In the genomic region with DNA sequence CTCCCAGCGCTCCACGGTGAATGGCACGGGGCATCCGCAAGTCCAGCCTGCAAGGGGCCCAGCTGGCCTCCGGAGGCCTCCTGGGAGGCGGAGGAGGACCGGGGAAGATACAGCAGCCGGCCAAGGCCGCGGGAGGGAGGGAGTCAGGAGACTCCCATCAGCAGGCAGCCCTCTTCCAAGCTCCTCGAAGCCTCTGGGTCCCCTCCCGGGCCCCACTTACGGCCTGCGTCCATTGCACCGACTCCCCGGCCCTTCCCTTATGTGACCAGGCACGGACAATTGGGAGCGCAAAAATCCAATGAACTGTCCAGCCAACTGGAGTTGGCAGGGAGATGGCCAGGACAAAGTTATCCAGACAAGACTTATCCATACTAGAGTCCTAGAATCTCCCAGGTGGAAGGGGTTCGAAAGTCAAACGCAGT, we compare ENCODE assay signal across 1 cellular context.
TF ChIP-seq lines count a peak whose summit lies in the region.

No MANE protein-coding gene starts in this region.

TF ChIP-seq in K562, 482 proteins besides CTCF, POLR2A, EP300 and RAD21 (continued from another document and continues in another):
- no peak for TF ChIP-seq RUNX1 (IDR thresholded peaks at IDR 0.05; ENCODE audit: low read depth)
- TF ChIP-seq HNRNPLL (IDR thresholded peaks at IDR 0.05; ENCODE audit: low read depth, low read length, poor library complexity, severe bottlenecking) = peak; percentile 10
- TF ChIP-seq RBM39 (optimal IDR thresholded peaks at IDR 0.05; ENCODE audit: low read depth, low read length) = no peak
- no peak for TF ChIP-seq NR2F6 (CRISPR knock-in tag; IDR thresholded peaks at IDR 0.05)
- TF ChIP-seq, protein P1, sequence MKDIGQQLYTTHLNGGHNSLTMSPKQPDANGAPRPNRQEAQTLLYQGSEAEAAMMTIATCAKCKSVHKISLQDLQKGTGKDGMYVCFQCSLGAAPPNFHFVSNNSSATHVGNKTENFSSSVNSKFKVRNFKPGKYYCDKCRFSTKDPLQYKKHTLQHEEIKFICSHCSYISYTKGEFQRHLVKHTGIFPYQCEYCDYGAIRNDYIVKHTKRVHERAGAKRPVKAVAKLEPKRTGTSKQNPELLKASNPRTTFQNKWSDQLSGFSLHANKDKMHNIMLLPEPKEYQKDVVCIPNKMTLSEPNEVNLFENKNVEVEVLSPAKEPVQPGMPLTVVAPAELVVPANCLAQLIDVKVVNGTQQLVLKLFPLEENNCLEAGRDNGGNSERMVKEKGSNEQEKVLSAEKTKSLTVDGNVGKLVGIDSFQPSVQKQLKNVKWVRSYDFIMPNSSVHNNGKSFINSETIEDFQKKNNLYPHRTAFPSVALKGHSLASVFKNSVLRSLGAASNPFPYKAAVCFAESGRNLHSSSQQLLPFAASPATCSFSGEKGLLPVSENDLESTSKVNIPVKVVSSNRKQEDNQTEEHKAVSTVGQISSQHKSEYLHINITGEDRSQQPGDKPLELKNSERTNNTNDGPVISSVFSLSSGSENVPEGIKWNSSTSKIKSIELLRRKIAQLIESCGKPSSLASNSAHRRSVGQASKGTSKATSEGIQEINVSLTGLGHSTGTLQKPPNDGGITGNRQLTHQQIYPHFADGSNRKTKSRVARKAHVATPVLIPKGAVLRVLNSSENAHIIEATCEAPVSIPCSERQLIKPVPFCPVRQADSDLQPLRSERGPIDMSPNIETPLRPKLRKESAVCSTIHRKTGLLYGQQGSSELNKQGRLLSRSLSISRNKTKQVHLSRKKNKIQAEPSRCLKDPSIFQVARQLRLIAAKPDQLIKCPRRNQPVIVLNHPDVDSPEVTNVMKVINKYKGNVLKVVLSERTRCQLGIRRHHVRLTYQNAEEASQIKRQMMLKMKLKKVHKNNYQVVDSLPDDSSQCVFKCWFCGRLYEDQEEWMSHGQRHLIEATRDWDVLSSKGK (CRISPR knock-in tag; IDR thresholded peaks at IDR 0.05) = no peak
- TF ChIP-seq NFE2L1 (tag; IDR thresholded peaks at IDR 0.05; ENCODE audit: borderline replicate concordance, low read depth) = no peak
- TF ChIP-seq, protein P2, sequence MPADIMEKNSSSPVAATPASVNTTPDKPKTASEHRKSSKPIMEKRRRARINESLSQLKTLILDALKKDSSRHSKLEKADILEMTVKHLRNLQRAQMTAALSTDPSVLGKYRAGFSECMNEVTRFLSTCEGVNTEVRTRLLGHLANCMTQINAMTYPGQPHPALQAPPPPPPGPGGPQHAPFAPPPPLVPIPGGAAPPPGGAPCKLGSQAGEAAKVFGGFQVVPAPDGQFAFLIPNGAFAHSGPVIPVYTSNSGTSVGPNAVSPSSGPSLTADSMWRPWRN (IDR thresholded peaks at IDR 0.05; ENCODE audit: low read depth) = no peak
- TF ChIP-seq ZNF395 (CRISPR knock-in tag; IDR thresholded peaks at IDR 0.05) = no peak
- no peak for TF ChIP-seq OTX1 (CRISPR knock-in tag; IDR thresholded peaks at IDR 0.05)
- TF ChIP-seq E2F6 (IDR thresholded peaks at IDR 0.05; ENCODE audit: borderline replicate concordance in 1 of 2, extremely low read depth in 1 of 2, insufficient read depth in 1 of 2, insufficient read length in 1 of 2, low read depth in 1 of 2, low read length in 1 of 2, poor library complexity in 1 of 2, severe bottlenecking in 1 of 2) = no peak
- no peak for TF ChIP-seq KAT7 (CRISPR knock-in tag; IDR thresholded peaks at IDR 0.05; ENCODE audit: borderline replicate concordance)
- TF ChIP-seq E2F3 (CRISPR knock-in tag; IDR thresholded peaks at IDR 0.05) = no peak
- TF ChIP-seq, protein P3, sequence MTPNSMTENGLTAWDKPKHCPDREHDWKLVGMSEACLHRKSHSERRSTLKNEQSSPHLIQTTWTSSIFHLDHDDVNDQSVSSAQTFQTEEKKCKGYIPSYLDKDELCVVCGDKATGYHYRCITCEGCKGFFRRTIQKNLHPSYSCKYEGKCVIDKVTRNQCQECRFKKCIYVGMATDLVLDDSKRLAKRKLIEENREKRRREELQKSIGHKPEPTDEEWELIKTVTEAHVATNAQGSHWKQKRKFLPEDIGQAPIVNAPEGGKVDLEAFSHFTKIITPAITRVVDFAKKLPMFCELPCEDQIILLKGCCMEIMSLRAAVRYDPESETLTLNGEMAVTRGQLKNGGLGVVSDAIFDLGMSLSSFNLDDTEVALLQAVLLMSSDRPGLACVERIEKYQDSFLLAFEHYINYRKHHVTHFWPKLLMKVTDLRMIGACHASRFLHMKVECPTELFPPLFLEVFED (CRISPR knock-in tag; conservative IDR thresholded peaks at IDR 0.05) = no peak
- TF ChIP-seq KAT8 (IDR thresholded peaks at IDR 0.05; ENCODE audit: low read depth) = no peak
- no peak for TF ChIP-seq HNRNPUL1 (IDR thresholded peaks at IDR 0.05; ENCODE audit: low read length)
- no peak for TF ChIP-seq EP400 (IDR thresholded peaks at IDR 0.05)
- no peak for TF ChIP-seq ZC3H11A (IDR thresholded peaks at IDR 0.05; ENCODE audit: low read depth, low read length)
- TF ChIP-seq MEF2A (IDR thresholded peaks at IDR 0.05; ENCODE audit: control insufficient read depth, low read depth, low read length) = no peak
- TF ChIP-seq ASH1L (IDR thresholded peaks at IDR 0.05; ENCODE audit: borderline replicate concordance, low read depth, partially characterized antibody) = no peak
- no peak for TF ChIP-seq TEAD1 (CRISPR knock-in tag; IDR thresholded peaks at IDR 0.05)
- 0 out of 2 replicates have a peak, but pooled peaks have one; percentile 38 for TF ChIP-seq STAT6 (CRISPR knock-in tag; IDR thresholded peaks at IDR 0.05)
- no peak for TF ChIP-seq DACH1 (IDR thresholded peaks at IDR 0.05; ENCODE audit: partially characterized antibody)
- TF ChIP-seq SIN3A (IDR thresholded peaks at IDR 0.05; ENCODE audit: borderline replicate concordance in 2 of 2, control insufficient read depth in 1 of 2, low read depth in 2 of 2, low read length in 2 of 2) = peak in 1 of 2 experiments; percentile 18; a peak in 1 of 4 replicates
- no peak for TF ChIP-seq ZNF76 (CRISPR knock-in tag; IDR thresholded peaks at IDR 0.05; ENCODE audit: borderline replicate concordance)
- TF ChIP-seq RBM15 (IDR thresholded peaks at IDR 0.05; ENCODE audit: insufficient read depth, low read length) = no peak
- no peak; a peak in 1 of 4 replicates for TF ChIP-seq MAZ (CRISPR knock-in tag; conservative IDR thresholded peaks at IDR 0.05 in 1 of 2, IDR thresholded peaks at IDR 0.05 in 1 of 2)
- TF ChIP-seq PHB2 (IDR thresholded peaks at IDR 0.05; ENCODE audit: low read depth) = no peak
- TF ChIP-seq GABPA (tag; conservative IDR thresholded peaks at IDR 0.05; ENCODE audit: low read depth) = 0 out of 2 replicates have a peak, but pooled peaks have one; percentile 30
- no peak for TF ChIP-seq CCNT2 (IDR thresholded peaks at IDR 0.05; ENCODE audit: borderline replicate concordance, extremely low read depth, insufficient read length, low read depth, low read length)
- TF ChIP-seq FIP1L1 (IDR thresholded peaks at IDR 0.05; ENCODE audit: low read depth, low read length, poor library complexity, severe bottlenecking) = peak; percentile 8
- TF ChIP-seq ZFP36 (IDR thresholded peaks at IDR 0.05; ENCODE audit: low read depth, low read length, partially characterized antibody) = peak; percentile 56
- TF ChIP-seq ETV6 (IDR thresholded peaks at IDR 0.05; ENCODE audit: borderline replicate concordance in 1 of 2, low read depth in 2 of 2, low read length in 1 of 2) = no peak
- no peak for TF ChIP-seq ETV6 (CRISPR knock-in tag; IDR thresholded peaks at IDR 0.05; ENCODE audit: borderline replicate concordance)
- no peak for TF ChIP-seq BRD9 (IDR thresholded peaks at IDR 0.05; ENCODE audit: low read depth, partially characterized antibody)
- TF ChIP-seq ZNF354B (CRISPR knock-in tag; IDR thresholded peaks at IDR 0.05) = no peak
- no peak for TF ChIP-seq SIRT6 (IDR thresholded peaks at IDR 0.05; ENCODE audit: low read depth, low read length)
- TF ChIP-seq, protein P4, sequence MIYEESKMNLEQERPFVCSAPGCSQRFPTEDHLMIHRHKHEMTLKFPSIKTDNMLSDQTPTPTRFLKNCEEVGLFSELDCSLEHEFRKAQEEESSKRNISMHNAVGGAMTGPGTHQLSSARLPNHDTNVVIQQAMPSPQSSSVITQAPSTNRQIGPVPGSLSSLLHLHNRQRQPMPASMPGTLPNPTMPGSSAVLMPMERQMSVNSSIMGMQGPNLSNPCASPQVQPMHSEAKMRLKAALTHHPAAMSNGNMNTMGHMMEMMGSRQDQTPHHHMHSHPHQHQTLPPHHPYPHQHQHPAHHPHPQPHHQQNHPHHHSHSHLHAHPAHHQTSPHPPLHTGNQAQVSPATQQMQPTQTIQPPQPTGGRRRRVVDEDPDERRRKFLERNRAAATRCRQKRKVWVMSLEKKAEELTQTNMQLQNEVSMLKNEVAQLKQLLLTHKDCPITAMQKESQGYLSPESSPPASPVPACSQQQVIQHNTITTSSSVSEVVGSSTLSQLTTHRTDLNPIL (CRISPR knock-in tag; IDR thresholded peaks at IDR 0.05) = no peak
- TF ChIP-seq KLF16 (IDR thresholded peaks at IDR 0.05) = no peak
- TF ChIP-seq CBX5 (IDR thresholded peaks at IDR 0.05; ENCODE audit: borderline replicate concordance, low read depth) = no peak
- peak; percentile 36 for TF ChIP-seq ZFX (CRISPR knock-in tag; IDR thresholded peaks at IDR 0.05)
- TF ChIP-seq ZNF3 (CRISPR knock-in tag; IDR thresholded peaks at IDR 0.05) = no peak
- TF ChIP-seq ESRRB (CRISPR knock-in tag; IDR thresholded peaks at IDR 0.05; ENCODE audit: borderline replicate concordance) = no peak
- peak; percentile 54 to 87; a peak in 3 of 4 replicates for TF ChIP-seq UBTF (IDR thresholded peaks at IDR 0.05; ENCODE audit: borderline replicate concordance in 1 of 2, low read depth in 2 of 2, low read length in 2 of 2)
- TF ChIP-seq ZNF212 (CRISPR knock-in tag; IDR thresholded peaks at IDR 0.05) = no peak
- TF ChIP-seq, protein P5, sequence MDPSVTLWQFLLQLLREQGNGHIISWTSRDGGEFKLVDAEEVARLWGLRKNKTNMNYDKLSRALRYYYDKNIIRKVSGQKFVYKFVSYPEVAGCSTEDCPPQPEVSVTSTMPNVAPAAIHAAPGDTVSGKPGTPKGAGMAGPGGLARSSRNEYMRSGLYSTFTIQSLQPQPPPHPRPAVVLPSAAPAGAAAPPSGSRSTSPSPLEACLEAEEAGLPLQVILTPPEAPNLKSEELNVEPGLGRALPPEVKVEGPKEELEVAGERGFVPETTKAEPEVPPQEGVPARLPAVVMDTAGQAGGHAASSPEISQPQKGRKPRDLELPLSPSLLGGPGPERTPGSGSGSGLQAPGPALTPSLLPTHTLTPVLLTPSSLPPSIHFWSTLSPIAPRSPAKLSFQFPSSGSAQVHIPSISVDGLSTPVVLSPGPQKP (CRISPR knock-in tag; IDR thresholded peaks at IDR 0.05) = no peak
- TF ChIP-seq U2AF1 (optimal IDR thresholded peaks at IDR 0.05; ENCODE audit: low read depth, low read length) = no peak
